ENCODE assay signal across 9 cellular contexts in the genomic region with DNA sequence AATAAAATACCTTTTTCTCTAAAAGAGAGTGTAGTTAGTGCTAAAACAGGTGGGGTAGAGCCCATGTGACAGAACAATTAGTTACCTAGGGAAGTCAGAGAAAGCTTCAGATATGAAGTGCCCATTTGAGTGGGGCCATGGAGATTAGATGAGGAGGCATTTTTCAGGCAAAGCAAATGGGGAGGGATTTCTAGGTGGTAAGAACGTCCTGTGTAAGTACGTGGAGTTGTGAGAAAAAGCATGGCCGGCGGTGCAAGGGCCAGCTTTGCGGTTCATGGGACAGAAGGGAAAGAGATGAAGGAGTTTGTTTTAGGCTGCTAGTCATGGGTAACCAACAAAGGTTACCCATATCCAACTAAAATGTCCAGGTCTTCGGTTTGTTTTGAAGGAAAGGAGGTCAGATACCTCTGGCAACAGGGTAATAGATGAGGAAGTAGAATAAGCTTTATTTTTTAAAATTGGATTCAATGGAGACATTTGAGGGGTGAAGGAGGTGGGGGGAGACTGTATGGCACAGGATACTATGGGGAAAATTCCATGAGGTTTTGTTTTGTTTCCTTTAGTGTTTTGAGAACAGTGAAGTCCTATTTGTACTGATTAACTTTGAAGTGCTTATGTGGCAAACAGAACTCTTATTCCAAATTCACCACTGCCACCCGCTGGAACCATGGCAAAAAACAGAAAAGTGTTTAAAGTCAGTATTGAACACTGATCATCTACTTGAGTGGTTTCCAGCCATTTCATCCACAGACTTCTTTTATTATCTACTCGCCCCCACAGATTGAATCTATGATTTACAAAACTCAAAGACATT. TPM values are rescaled to one million over a fixed set of nuclear protein-coding genes. Genes with fewer than 3 reads are reported as not detected.
DNase-seq lines count a peak whose midpoint lies in the region; ATAC-seq and TF ChIP-seq lines count a peak whose summit lies in the region.
"Had no signal": no experiment of that assay in that cellular context is flagged by ENCODE, and none has a peak within 500 bp of the region (broad histone marks: within the 10 kb centered on the region; RNA-seq: fewer than 3 reads in every experiment).

No MANE protein-coding gene starts in this region.

- H3K36me3 Mint-ChIP-seq in Calu3 (ENCODE audit: insufficient read depth, unreplicated experiment), result peaks cover 5% of the 10 kb centered on the region
- H3K36me3 Mint-ChIP-seq in stimulated activated memory B cell treated with anti-CD40 and anti-IgM and Interleukin-4, amounts not matched to agents 10 μg/mL and 1 μg/mL and 100 μg/mL, for 72 hours, result no peaks in the 10 kb centered on the region
- H3K36me3 Mint-ChIP-seq: naive B cell had no signal

- H4K8ac ChIP-seq in mesenchymal stem cell (ENCODE audit: low read length), result no peak overlapping the region

- H3K4me3 Mint-ChIP-seq in Calu3 (ENCODE audit: low read depth, unreplicated experiment), result no peak overlapping the region
- no peak overlapping the region for H3K4me3 Mint-ChIP-seq in stimulated activated memory B cell treated with anti-CD40 and anti-IgM and Interleukin-4, amounts not matched to agents 10 μg/mL and 1 μg/mL and 100 μg/mL, for 72 hours
- H3K4me3 Mint-ChIP-seq: naive B cell had no signal

- H3K4me3 ChIP-seq in WERI-Rb-1 (ENCODE audit: low read depth, low read length) (no peak overlapping the region), mesenchymal stem cell (ENCODE audit: insufficient read depth in 1 of 2, low read depth in 1 of 2, low read length in 2 of 2) (no peak overlapping the region)

- no peak overlapping the region for H2AK5ac ChIP-seq in mesenchymal stem cell (ENCODE audit: low read length, severe bottlenecking)

- H3K36me3 ChIP-seq in WERI-Rb-1 (no peaks in the 10 kb centered on the region), mesenchymal stem cell (ENCODE audit: control insufficient read depth in 1 of 2, insufficient read depth in 2 of 2, low read depth in 1 of 2, low read length in 2 of 2) (no peaks in the 10 kb centered on the region)

- H3K23ac ChIP-seq in mesenchymal stem cell (ENCODE audit: low read length in 2 of 2), result no peak overlapping the region

- H3K9ac ChIP-seq in mesenchymal stem cell (ENCODE audit: low read length), result peak overlapping the region; percentile 58

- no peak overlapping the region for H4K91ac ChIP-seq in mesenchymal stem cell (ENCODE audit: low read length)

- H3K27ac ChIP-seq in WERI-Rb-1 (no peak overlapping the region), mesenchymal stem cell (ENCODE audit: low read length, poor library complexity, severe bottlenecking) (no peak overlapping the region)

- no peak overlapping the region for H2BK12ac ChIP-seq in mesenchymal stem cell (ENCODE audit: low read length in 2 of 2)

- no peak overlapping the region for H3K4me2 ChIP-seq in mesenchymal stem cell (ENCODE audit: low read length, poor library complexity, severe bottlenecking)

- H3K4me1 Mint-ChIP-seq in Calu3 (ENCODE audit: low read depth, unreplicated experiment), result peaks cover 10% of the 10 kb centered on the region
- H3K4me1 Mint-ChIP-seq in stimulated activated memory B cell treated with anti-CD40 and anti-IgM and Interleukin-4, amounts not matched to agents 10 μg/mL and 1 μg/mL and 100 μg/mL, for 72 hours, result no peaks in the 10 kb centered on the region
- H3K4me1 Mint-ChIP-seq: naive B cell had no signal

- peak; percentile 56 for DNase-seq in Calu3
- peak; percentile 39 for DNase-seq in WERI-Rb-1
- peak; percentile 37 for DNase-seq in mesenchymal stem cell
- no peak for DNase-seq in C1 segment of cervical spinal cord (lab: John Stamatoyannopoulos, UW)
- DNase-seq: naive B cell had no signal

- H3K79me1 ChIP-seq in mesenchymal stem cell (replicated peaks; ENCODE audit: low read length, poor library complexity, severe bottlenecking), result no peaks in the 10 kb centered on the region

- peak overlapping the region; percentile 17 for H3K27ac Mint-ChIP-seq in Calu3 (ENCODE audit: unreplicated experiment)
- no peak overlapping the region for H3K27ac Mint-ChIP-seq in stimulated activated memory B cell treated with anti-CD40 and anti-IgM and Interleukin-4, amounts not matched to agents 10 μg/mL and 1 μg/mL and 100 μg/mL, for 72 hours
- H3K27ac Mint-ChIP-seq: naive B cell had no signal

- intact Hi-C loops in Calu3 (cut with micrococcal nuclease; ENCODE audit: unreplicated experiment), result loop anchor here (1.0 kb wide), 1 partner anchor 28 kb away; no protein-coding TSS in a partner anchor

- TF ChIP-seq RAD21 in Ishikawa (IDR thresholded peaks at IDR 0.05; ENCODE audit: low read depth), result peak; percentile 74

- TF ChIP-seq EP300 in Ishikawa (IDR thresholded peaks at IDR 0.05; ENCODE audit: borderline replicate concordance), result no peak

- H3K18ac ChIP-seq in mesenchymal stem cell (ENCODE audit: low read depth in 1 of 2, low read length in 2 of 2), result no peak overlapping the region

- no peak overlapping the region for H2BK5ac ChIP-seq in mesenchymal stem cell (ENCODE audit: low read depth, low read length, poor library complexity, severe bottlenecking)

- ATAC-seq in activated CD4-positive, CD25-positive, alpha-beta regulatory T cell treated with anti-CD3 and anti-CD28 coated beads, Interleukin-2, amount 50 U/mL, for 24 hours, result no peak
- no peak for ATAC-seq in stimulated activated memory B cell treated with anti-CD40 and anti-IgM and Interleukin-4, amounts not matched to agents 10 μg/mL and 1 μg/mL and 100 μg/mL, for 72 hours
- no peak for ATAC-seq in HG03460 (IDR thresholded peaks at IDR 0.05; ENCODE audit: unreplicated experiment)

- H2BK15ac ChIP-seq in mesenchymal stem cell (ENCODE audit: low read depth, poor library complexity, severe bottlenecking), result no peak overlapping the region

- no peaks in the 10 kb centered on the region for H3K27me3 ChIP-seq in WERI-Rb-1 (ENCODE audit: insufficient read depth, low read depth, severe bottlenecking)
- peaks cover 3 to 5% of the 10 kb centered on the region in 2 experiments for H3K27me3 ChIP-seq in mesenchymal stem cell (ENCODE audit: control insufficient read depth in 1 of 2, insufficient read depth in 1 of 2, low read length in 2 of 2)

- CTCF ChIA-PET in Calu3 (lab: Charles Lee), result interaction anchor here (0.7 to 1.0 kb wide), 4 partner anchors 15 to 553 kb away, joined by 3 to 4 read pairs (median 4); no protein-coding TSS in a partner anchor

- H2BK120ac ChIP-seq in mesenchymal stem cell (ENCODE audit: low read depth, low read length), result peak overlapping the region; percentile 34

- H3K9me3 ChIP-seq in WERI-Rb-1 (ENCODE audit: severe bottlenecking) (no peaks in the 10 kb centered on the region), mesenchymal stem cell (ENCODE audit: control insufficient read depth, low read length) (no peaks in the 10 kb centered on the region)

- H3K27me3 Mint-ChIP-seq in Calu3 (ENCODE audit: unreplicated experiment), result peaks cover 17% of the 10 kb centered on the region
- H3K27me3 Mint-ChIP-seq in stimulated activated memory B cell treated with anti-CD40 and anti-IgM and Interleukin-4, amounts not matched to agents 10 μg/mL and 1 μg/mL and 100 μg/mL, for 72 hours, result peaks cover 40% of the 10 kb centered on the region

- no peak overlapping the region for H2AFZ ChIP-seq in mesenchymal stem cell (ENCODE audit: low read depth, low read length)

- BruUV-seq in Calu3 (replicated peaks; lab: Mats Ljungman, UMichigan), result no TSS peak

- 69% methylated on average over 8 of the region's 8 CpGs for WGBS in mesenchymal stem cell

- TF ChIP-seq CTCF in Calu3 (IDR thresholded peaks at IDR 0.05; ENCODE audit: unreplicated experiment) (no peak), WERI-Rb-1 (IDR thresholded peaks at IDR 0.05; ENCODE audit: low read depth, low read length) (peak; percentile 30; the same call in 1 of the 2 replicates)

- H3K14ac ChIP-seq in mesenchymal stem cell (ENCODE audit: low read length in 2 of 2), result no peak overlapping the region

- no peak overlapping the region for H3K4ac ChIP-seq in mesenchymal stem cell (ENCODE audit: low read depth in 1 of 2, low read length in 2 of 2)

- no peaks in the 10 kb centered on the region for H3K9me3 Mint-ChIP-seq in Calu3 (ENCODE audit: low read depth, unreplicated experiment)
- H3K9me3 Mint-ChIP-seq in stimulated activated memory B cell treated with anti-CD40 and anti-IgM and Interleukin-4, amounts not matched to agents 10 μg/mL and 1 μg/mL and 100 μg/mL, for 72 hours, result no peaks in the 10 kb centered on the region
- H3K9me3 Mint-ChIP-seq: naive B cell had no signal

- no peaks in the 10 kb centered on the region for H3K4me1 ChIP-seq in mesenchymal stem cell (ENCODE audit: control insufficient read depth, insufficient read depth, low read depth, low read length)

TF ChIP-seq in Ishikawa, 13 proteins besides CTCF, POLR2A, EP300 and RAD21:
- TF ChIP-seq CREB1 (IDR thresholded peaks at IDR 0.05; ENCODE audit: low read depth), result no peak
- TF ChIP-seq FOXM1 (IDR thresholded peaks at IDR 0.05; ENCODE audit: borderline replicate concordance, low read depth), result no peak
- no peak for TF ChIP-seq ZBTB7A (IDR thresholded peaks at IDR 0.05; ENCODE audit: low read depth)
- TF ChIP-seq EGR1 (IDR thresholded peaks at IDR 0.05), result no peak

RNA-seq across cellular contexts. Expression of gene SNRPF, which starts 10.0 kb away (rescaled TPM):
- total RNA-seq in Calu3 (2022), result 49.7 and 55.4 TPM in 2 replicates
- polyA plus RNA-seq in mesenchymal stem cell (2013, experiment 1 of 2), result 34.9 TPM
- 36.0 TPM for polyA plus RNA-seq in mesenchymal stem cell (2013, experiment 2 of 2)

RNA-seq across cellular contexts. Expression of gene NTN4, which starts 58.2 kb away (rescaled TPM):
- 68.4 and 76.5 TPM in 2 replicates for total RNA-seq in Calu3 (2022)
- polyA plus RNA-seq in mesenchymal stem cell (2013, experiment 1 of 2), result 4.6 TPM
- 4.7 TPM for polyA plus RNA-seq in mesenchymal stem cell (2013, experiment 2 of 2)

Comparison
In these comparisons a context has a peak if more than half of its experiments do, and no peak if none do; other contexts are left out.
1. DNase-seq: peak in Calu3 (single experiment), WERI-Rb-1 (single experiment) and mesenchymal stem cell (single experiment); none in C1 segment of cervical spinal cord (0 of 14).